32 cellular contexts compared by ENCODE assay signal in the genomic region with DNA sequence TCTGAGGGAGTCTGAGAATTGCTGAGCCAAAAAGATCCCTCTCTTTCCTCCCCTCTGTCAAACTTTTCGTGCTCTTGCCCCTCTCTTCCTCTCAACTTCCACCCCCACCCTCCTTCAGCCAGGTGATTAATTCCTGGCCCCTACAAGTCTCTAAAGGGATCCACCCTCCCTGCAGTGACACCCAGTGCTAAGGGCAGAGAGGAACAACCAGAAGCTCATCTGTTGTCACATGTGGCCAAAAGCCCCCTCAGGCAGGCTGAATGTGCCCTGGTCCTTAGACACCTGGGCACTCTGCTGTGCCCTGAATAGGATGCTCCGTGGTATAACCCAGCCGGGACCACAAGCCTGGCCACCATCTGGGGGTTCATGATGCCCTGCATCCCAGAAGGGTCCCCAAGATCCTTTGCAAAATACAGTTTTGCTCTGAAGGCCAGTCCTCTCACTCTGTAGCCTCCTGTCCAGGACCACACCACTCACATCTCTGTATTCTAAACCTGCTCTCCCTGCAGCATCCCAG.
"Had no signal": no experiment of that assay in that cellular context is flagged by ENCODE, and none has a peak within 500 bp of the region (broad histone marks: within the 10 kb centered on the region; RNA-seq: fewer than 3 reads in every experiment).

No MANE protein-coding gene starts in this region.

- H3K4me1 Mint-ChIP-seq: activated naive CD8-positive, alpha-beta T cell treated with anti-CD3 and anti-CD28 coated beads for 36 hours; immature natural killer cell had no signal

- H3K4me3 Mint-ChIP-seq: activated naive CD8-positive, alpha-beta T cell treated with anti-CD3 and anti-CD28 coated beads for 36 hours; activated T-cell treated with anti-CD3 and anti-CD28 coated beads, Interleukin-2, amount 50 U/mL, for 4 hours; immature natural killer cell; natural killer cell treated with Interleukin-12 subunit alpha and Interleukin-12 subunit beta and Interleukin-15 and Interleukin-18, amount 100 ng/mL, for 72 hours had no signal

- ATAC-seq: activated T-cell treated with anti-CD3 and anti-CD28 coated beads, Interleukin-2, amount 50 U/mL, for 4 hours; pancreas; psoas muscle had no signal

- H3K27ac Mint-ChIP-seq: activated naive CD8-positive, alpha-beta T cell treated with anti-CD3 and anti-CD28 coated beads for 36 hours; activated T-helper 2 cell treated with anti-CD3 and anti-CD28 coated beads, Interferon-gamma antibody, Interleukin-2, Interleukin-4, amounts not matched to agents 10 μg/mL and 5 μg/mL and 100 μg/mL, durations not matched to agents 14 hours and 24 hours and 36 hours; immature natural killer cell; natural killer cell treated with Interleukin-12 subunit alpha and Interleukin-12 subunit beta and Interleukin-15 and Interleukin-18, amount 100 ng/mL, for 72 hours had no signal

- H3K27me3 ChIP-seq: esophagus muscularis mucosa, hepatocyte, neutrophil, pancreas, right atrium auricular region, spleen, transverse colon had no signal

- FAIRE-seq: astrocyte, endothelial cell of umbilical vein, frontal cortex, pancreas, urothelium cell line had no signal

- DNase-seq: activated CD4-positive, alpha-beta T cell treated with anti-CD3 and anti-CD28 coated beads for 4 hours; activated CD4-positive, alpha-beta T cell treated with anti-CD3 and anti-CD28 coated beads, Interleukin-2, amount 50 U/mL, for 48 hours; activated CD4-positive, CD25-positive, alpha-beta regulatory T cell; activated CD8-positive, alpha-beta memory T cell treated with anti-CD3 and anti-CD28 coated beads, Interleukin-2, amount 50 U/mL, for 48 hours; activated naive CD4-positive, alpha-beta T cell; activated naive CD8-positive, alpha-beta T cell treated with anti-CD3 and anti-CD28 coated beads for 36 hours; activated T-cell treated with anti-CD3 and anti-CD28 coated beads, Interleukin-2, amount 50 U/mL, for 4 hours; central memory CD4-positive, alpha-beta T cell; effector memory CD4-positive, alpha-beta T cell; glutamatergic neuron; immature natural killer cell; kidney glomerular epithelial cell; left ventricle myocardium inferior; mammary epithelial cell; midbrain; pancreas; psoas muscle; spleen; stimulated activated CD4-positive, alpha-beta T cell treated with anti-CD3 and anti-CD28 coated beads, Interleukin-4, amount 100 ng/mL, for 1 hour; stomach; T1000; transverse colon had no signal

- H3K36me3 ChIP-seq: esophagus muscularis mucosa, left ventricle myocardium inferior, neutrophil, pancreas, right atrium auricular region, spleen, stomach, transverse colon had no signal

- H3K4me3 ChIP-seq: esophagus muscularis mucosa, hepatocyte, left ventricle myocardium inferior, pancreas, psoas muscle, right atrium auricular region, spleen, stomach, transverse colon had no signal

- H3K36me3 Mint-ChIP-seq: activated naive CD8-positive, alpha-beta T cell treated with anti-CD3 and anti-CD28 coated beads for 36 hours; immature natural killer cell; natural killer cell treated with Interleukin-12 subunit alpha and Interleukin-12 subunit beta and Interleukin-15 and Interleukin-18, amount 100 ng/mL, for 72 hours had no signal

- H3K9me3 Mint-ChIP-seq: activated naive CD8-positive, alpha-beta T cell treated with anti-CD3 and anti-CD28 coated beads for 36 hours; activated T-cell treated with anti-CD3 and anti-CD28 coated beads, Interleukin-2, amount 50 U/mL, for 4 hours; activated T-helper 2 cell treated with anti-CD3 and anti-CD28 coated beads, Interferon-gamma antibody, Interleukin-2, Interleukin-4, amounts not matched to agents 10 μg/mL and 5 μg/mL and 100 μg/mL, durations not matched to agents 14 hours and 24 hours and 36 hours; immature natural killer cell; natural killer cell treated with Interleukin-12 subunit alpha and Interleukin-12 subunit beta and Interleukin-15 and Interleukin-18, amount 100 ng/mL, for 72 hours had no signal

- H3K27ac ChIP-seq: esophagus muscularis mucosa, hepatocyte, left ventricle myocardium inferior, neutrophil, pancreas, psoas muscle, right atrium auricular region, stomach, transverse colon had no signal

- H3K4me1 ChIP-seq: psoas muscle, right atrium auricular region, stomach had no signal

- H3K9me3 ChIP-seq: esophagus muscularis mucosa, left ventricle myocardium inferior, neutrophil, pancreas, psoas muscle, right atrium auricular region, spleen, stomach, transverse colon had no signal
